1 cellular context compared by ENCODE assay signal in genomic region chr16:30394603-30395154, GRCh38.
A peak's percentile ranks its signal among the peaks of the same experiment; 100 is the strongest.
TF ChIP-seq lines count a peak whose summit lies in the region.

No MANE protein-coding gene starts in this region.

TF ChIP-seq in H1, 55 proteins besides CTCF, POLR2A, EP300 and RAD21:
- TF ChIP-seq NRF1 (IDR thresholded peaks at IDR 0.05; ENCODE audit: low read depth, low read length) (no peak), TAF1 (IDR thresholded peaks at IDR 0.05; ENCODE audit: low read depth, low read length) (0 out of 2 replicates have a peak, but pooled peaks have one; percentile 29), SIN3A (conservative IDR thresholded peaks at IDR 0.05 in 1 of 2, IDR thresholded peaks at IDR 0.05 in 1 of 2; ENCODE audit: low read depth in 1 of 2, low read length in 2 of 2) (0 out of 4 replicates have a peak, but pooled peaks of 1 of the 2 experiments have one; percentile 20), ASH2L (IDR thresholded peaks at IDR 0.05; ENCODE audit: low read length) (peak; percentile 12), TAF7 (optimal IDR thresholded peaks at IDR 0.05; ENCODE audit: borderline replicate concordance, low read depth, low read length) (peak; percentile 29)
